ENCODE assay signal across 9 cellular contexts in genomic region chr21:41366522-41367151, GRCh38. TPM values are rescaled to one million over a fixed set of nuclear protein-coding genes. Genes with fewer than 3 reads are reported as not detected.
DNase-seq lines count a peak whose midpoint lies in the region; ATAC-seq and TF ChIP-seq lines count a peak whose summit lies in the region.
"Had no signal": no experiment of that assay in that cellular context is flagged by ENCODE, and none has a peak within 500 bp of the region (broad histone marks: within the 10 kb centered on the region; RNA-seq: fewer than 3 reads in every experiment).

No MANE protein-coding gene starts in this region.

- in situ Hi-C loops in GM13977 (cut with MboI; ENCODE audit: low pct_unique_long_range_greater_than_20kb, low sequenced_read_pairs, unreplicated experiment) = no loop called here

- ATAC-seq in left cardiac atrium (peak in 1 of 2 donors; percentile 10), GM19463 (IDR thresholded peaks at IDR 0.05; ENCODE audit: unreplicated experiment) (no peak), GM19452 (IDR thresholded peaks at IDR 0.05; ENCODE audit: unreplicated experiment) (no peak)

- intact Hi-C loops in left cardiac atrium (cut with DNase I) = loop anchor here in 1 of 2 donors (10.0 kb wide), 1 partner anchor 58 kb away; the partner anchor contains the start of gene MX1

- DNase-seq in AG08395 (ENCODE audit: low spot score) (peak; percentile 63), GM13977 (ENCODE audit: low spot score) (peak; percentile 72), SKM-1 (lab: John Stamatoyannopoulos, UW; ENCODE audit: unreplicated experiment) (peak; percentile 99), left cardiac atrium (peak; percentile 61), NCI-H524 treated with DMSO at 0.1 percent for 48 hours (lab: John Stamatoyannopoulos, UW) (no peak), NCI-H1092 treated with DMSO at 0.1 percent for 48 hours (lab: John Stamatoyannopoulos, UW) (no peak)

- no peak for TF ChIP-seq CTCF in GM13977 (IDR thresholded peaks at IDR 0.05; ENCODE audit: extremely low read depth, insufficient read depth, missing control alignments)

RNA-seq across cellular contexts. Expression of gene MX2, which starts 4.8 kb away (rescaled TPM):
- total RNA-seq in left cardiac atrium = 10 to 100 TPM in 1 of 2 donors, 1 to 10 TPM in 1; 7.7 to 14.7 TPM

RNA-seq across cellular contexts. Expression of gene FAM3B, which starts 50.0 kb away (rescaled TPM):
- under 1 TPM in 1 of 2 donors, not detected in 1; 0.63 TPM for total RNA-seq in left cardiac atrium
- total RNA-seq: activated CD8-positive, alpha-beta memory T cell treated with anti-CD3 and anti-CD28 coated beads for 36 hours had no signal

RNA-seq across cellular contexts. Expression of gene MX1, which starts 59.4 kb away (rescaled TPM):
- total RNA-seq in left cardiac atrium = 10 to 100 TPM; 15.4 to 48.6 TPM

Comparison
In these comparisons a context has a peak if more than half of its experiments do, and no peak if none do; other contexts are left out.
1. DNase-seq: peak in AG08395 (single experiment), GM13977 (single experiment), SKM-1 (single experiment) and left cardiac atrium (single experiment); none in NCI-H524 treated with DMSO at 0.1 percent for 48 hours (single experiment) and NCI-H1092 treated with DMSO at 0.1 percent for 48 hours (single experiment).